ENCODE assay signal across 8 cellular contexts in genomic region chr3:128488995-128489859, GRCh38. TPM values are rescaled to one million over a fixed set of nuclear protein-coding genes. Genes with fewer than 3 reads are reported as not detected.
DNase-seq lines count a peak whose midpoint lies in the region; ATAC-seq and TF ChIP-seq lines count a peak whose summit lies in the region.

No MANE protein-coding gene starts in this region.

- H3K27me3 ChIP-seq in HAP-1 (ENCODE audit: low read depth) (no peaks in the 10 kb centered on the region), RWPE2 (ENCODE audit: insufficient read depth, poor library complexity, severe bottlenecking) (no peaks in the 10 kb centered on the region), thyroid gland (peaks cover 47% of the 10 kb centered on the region)

- intact Hi-C loops in lower leg skin (cut with DNase I; ENCODE audit: low total_unique reads) (no loop called here), thyroid gland (cut with DNase I) (loop anchor here (5.0 kb wide), 1 partner anchor 312 kb away; no protein-coding TSS in a partner anchor)

- in situ Hi-C loops in HAP-1 (cut with MboI; ENCODE audit: low sequenced_read_pairs): loop anchor here (5.0 kb wide), 1 partner anchor 118 kb away; no protein-coding TSS in a partner anchor

- peak; percentile 27 for ATAC-seq in RWPE2 (ENCODE audit: low read depth)
- no peak for ATAC-seq in HG03378 (IDR thresholded peaks at IDR 0.05; ENCODE audit: unreplicated experiment)

- TF ChIP-seq POLR2A in lower leg skin (IDR thresholded peaks at IDR 0.05) (no peak), thyroid gland (IDR thresholded peaks at IDR 0.05) (peak in 1 of 2 donors; percentile 26)

- DNase-seq in AG09309 (ENCODE audit: low read depth): no peak
- peak; percentile 70 to 89 for DNase-seq in HAP-1 (ENCODE audit: low spot score in 2 of 2)
- DNase-seq in RWPE2 (ENCODE audit: low spot score): no peak
- peak; percentile 64 for DNase-seq in cerebellar cortex (ENCODE audit: low spot score)
- no peak for DNase-seq in lower leg skin (ENCODE audit: low spot score in 2 of 2)
- peak in 1 of 2 donors; percentile 30 for DNase-seq in thyroid gland
- no peak for DNase-seq in hepatic stellate cell (ENCODE audit: low spot score)

- H3K36me3 ChIP-seq in HAP-1 (replicated peaks): peaks cover 27% of the 10 kb centered on the region
- peaks cover 5% of the 10 kb centered on the region; the same call in 1 of the 2 replicates for H3K36me3 ChIP-seq in RWPE2 (ENCODE audit: low read depth)
- no peaks in the 10 kb centered on the region for H3K36me3 ChIP-seq in thyroid gland

- TF ChIP-seq CTCF in AG09309 (IDR thresholded peaks at IDR 0.05; ENCODE audit: control insufficient read depth, insufficient read depth, low read depth, low read length, missing control alignments): no peak
- TF ChIP-seq CTCF in RWPE2 (IDR thresholded peaks at IDR 0.05; ENCODE audit: poor library complexity, severe bottlenecking): no peak
- TF ChIP-seq CTCF in lower leg skin (IDR thresholded peaks at IDR 0.05): no peak
- no peak for TF ChIP-seq CTCF in thyroid gland (IDR thresholded peaks at IDR 0.05)

- peak overlapping the region; percentile 52 for H3K4me3 ChIP-seq in AG09309 (ENCODE audit: control insufficient read depth, low read depth, low read length)
- H3K4me3 ChIP-seq in HAP-1: peak overlapping the region; percentile 77
- H3K4me3 ChIP-seq in RWPE2 (ENCODE audit: severe bottlenecking): peak overlapping the region; percentile 74
- H3K4me3 ChIP-seq in lower leg skin (ENCODE audit: low read depth, poor library complexity, severe bottlenecking): peak overlapping the region; percentile 45
- peak overlapping the region; percentile 35 to 60 (median 51) for H3K4me3 ChIP-seq in thyroid gland (replicated peaks in 1 of 3)

- H3K9me3 ChIP-seq in HAP-1: no peaks in the 10 kb centered on the region
- H3K9me3 ChIP-seq in RWPE2 (ENCODE audit: severe bottlenecking): no peaks in the 10 kb centered on the region
- no peaks in the 10 kb centered on the region for H3K9me3 ChIP-seq in thyroid gland

- H3K27ac ChIP-seq in RWPE2 (ENCODE audit: poor library complexity, severe bottlenecking): peak overlapping the region; percentile 30
- H3K27ac ChIP-seq in thyroid gland: peak overlapping the region; percentile 76 to 81 (median 80)

- 1% methylated on average over 53 to 56 of the region's 89 CpGs for WGBS in lower leg skin, 2 donors
- 2 to 3% methylated on average over 36 to 49 of the region's 89 CpGs for WGBS in thyroid gland, 2 donors

- H3K4me1 ChIP-seq in HAP-1 (peaks cover 38% of the 10 kb centered on the region), RWPE2 (ENCODE audit: insufficient read depth, poor library complexity, severe bottlenecking) (no peaks in the 10 kb centered on the region), thyroid gland (peaks cover 21 to 56% of the 10 kb centered on the region in 2 donors)

RNA-seq across cellular contexts. Expression of gene GATA2, which starts 3.8 kb away (rescaled TPM):
- 1 to 10 TPM; 2.3 to 9.3 (median 6.6) TPM for total RNA-seq in lower leg skin
- 10 to 100 TPM in 2 of 4 donors, 1 to 10 TPM in 2; 7.1 to 19.5 (median 9.7) TPM for total RNA-seq in thyroid gland

RNA-seq across cellular contexts. Expression of gene DNAJB8, which starts 22.5 kb away (rescaled TPM):
- total RNA-seq in lower leg skin (not detected), thyroid gland (not detected)

Comparison
In these comparisons a context has a peak if more than half of its experiments do, and no peak if none do; other contexts are left out.
1. DNase-seq: peak in HAP-1 (2 of 2) and cerebellar cortex (single experiment); none in AG09309 (single experiment), RWPE2 (single experiment), lower leg skin (0 of 2) and hepatic stellate cell (single experiment).
2. Peak in every context shown above with its lines, with median percentiles within 50 percentile points of each other: H3K4me3 ChIP-seq.